Comparison of ENCODE assay signal across 11 cellular contexts in the genomic region with DNA sequence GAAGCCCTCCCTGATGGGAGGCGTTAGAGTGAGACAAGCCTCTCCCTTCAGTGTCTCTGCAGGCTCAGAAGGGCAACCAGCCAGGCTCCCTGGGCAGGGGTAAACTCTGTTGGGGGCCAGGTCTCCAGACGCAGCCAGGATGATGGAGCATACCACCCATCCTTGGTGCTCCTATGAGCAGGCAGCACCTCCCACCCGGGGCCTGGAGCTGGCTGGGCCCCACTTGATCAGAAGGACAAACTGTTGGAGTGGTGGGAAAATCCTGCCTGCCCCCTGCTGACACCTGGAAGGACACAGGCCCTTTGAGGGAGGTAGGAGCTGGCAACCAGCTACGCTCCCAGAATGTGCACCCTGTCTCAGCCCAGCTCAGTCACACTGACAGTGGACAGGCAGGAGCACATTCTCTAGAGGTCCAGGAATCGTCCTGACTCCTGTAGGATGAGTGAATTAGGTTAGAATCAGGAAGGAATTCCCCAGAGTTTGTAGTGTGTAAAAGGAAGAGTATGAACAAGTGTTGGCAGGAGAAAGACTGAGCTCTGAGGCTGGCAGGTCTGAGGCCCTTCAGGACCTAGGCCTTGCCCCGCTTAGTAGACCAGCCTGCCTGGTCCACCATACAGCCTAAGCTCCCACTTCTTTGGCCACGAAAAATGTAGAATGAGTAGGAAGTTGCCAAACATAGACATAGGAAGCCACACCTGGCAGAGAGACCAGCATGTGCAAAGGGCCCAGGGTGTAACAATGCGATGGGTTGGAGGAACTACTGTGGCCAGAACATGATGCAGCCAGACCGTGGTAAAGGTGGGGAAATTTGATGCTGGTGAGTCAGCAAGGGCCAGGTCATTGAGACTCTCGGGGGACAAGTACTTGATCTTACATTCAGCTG. TPM values are rescaled to one million over a fixed set of nuclear protein-coding genes. Genes with fewer than 3 reads are reported as not detected.
DNase-seq lines count a peak whose midpoint lies in the region; TF ChIP-seq lines count a peak whose summit lies in the region.
"Had no signal": no experiment of that assay in that cellular context is flagged by ENCODE, and none has a peak within 500 bp of the region (broad histone marks: within the 10 kb centered on the region; RNA-seq: fewer than 3 reads in every experiment).

No MANE protein-coding gene starts in this region.

- DNase-seq in HFFc6 = no peak
- no peak for DNase-seq in chondrocyte (ENCODE audit: low spot score)
- no peak for DNase-seq in nephron progenitor cell
- no peak for DNase-seq in midbrain (lab: John Stamatoyannopoulos, UW)
- DNase-seq in GM19240 (ENCODE audit: insufficient read length, low spot score) = no peak
- DNase-seq in SK-N-DZ (ENCODE audit: low spot score) = no peak
- DNase-seq in NCI-H748 (lab: John Stamatoyannopoulos, UW; ENCODE audit: unreplicated experiment) = no peak
- DNase-seq: DMS79, OCI-M1, ovary had no signal

- no peaks in the 10 kb centered on the region for H3K36me3 ChIP-seq in BLaER1 treated with 17β-estradiol and CSF1 and Interleukin-3, amounts not matched to agents 10 nM and 100 nM
- H3K36me3 ChIP-seq: ovary had no signal

- no peaks in the 10 kb centered on the region for H3K27me3 ChIP-seq in BLaER1 treated with 17β-estradiol and CSF1 and Interleukin-3, amounts not matched to agents 10 nM and 100 nM
- H3K27me3 ChIP-seq: ovary had no signal

- peaks cover 47 to 75% (median 63%) of the 10 kb centered on the region in 10 experiments for H3K4me1 ChIP-seq in BLaER1 treated with 17β-estradiol and CSF1 and Interleukin-3, amounts not matched to agents 10 nM and 100 nM

- H3K9me3 Mint-ChIP-seq in HFFc6 (no peaks in the 10 kb centered on the region), chondrocyte (ENCODE audit: low read depth) (no peaks in the 10 kb centered on the region), nephron progenitor cell (no peaks in the 10 kb centered on the region)

- H3K4me1 Mint-ChIP-seq in HFFc6 (ENCODE audit: low read depth) (peaks cover 97% of the 10 kb centered on the region), chondrocyte (ENCODE audit: low read depth) (peaks cover 94% of the 10 kb centered on the region), nephron progenitor cell (peaks cover 98% of the 10 kb centered on the region)

- peaks cover 31% of the 10 kb centered on the region for H3K36me3 Mint-ChIP-seq in HFFc6 (ENCODE audit: low read depth)
- H3K36me3 Mint-ChIP-seq in chondrocyte (ENCODE audit: low read depth) = peaks cover 4% of the 10 kb centered on the region
- peaks cover 8% of the 10 kb centered on the region for H3K36me3 Mint-ChIP-seq in nephron progenitor cell (ENCODE audit: low read depth)

- H3K27ac Mint-ChIP-seq in HFFc6 = peak overlapping the region; percentile 73
- H3K27ac Mint-ChIP-seq in chondrocyte (ENCODE audit: unreplicated experiment) = peak overlapping the region; percentile 77
- peak overlapping the region; percentile 68 for H3K27ac Mint-ChIP-seq in nephron progenitor cell

- no peaks in the 10 kb centered on the region for H3K9me3 ChIP-seq in BLaER1 treated with 17β-estradiol and CSF1 and Interleukin-3, amounts not matched to agents 10 nM and 100 nM (replicated peaks in 1 of 11)
- H3K9me3 ChIP-seq: ovary had no signal

- H3K4me3 ChIP-seq in BLaER1 treated with 17β-estradiol and CSF1 and Interleukin-3, amounts not matched to agents 10 nM and 100 nM = no peak overlapping the region
- H3K4me3 ChIP-seq: ovary had no signal

- no peak overlapping the region for H3K27ac ChIP-seq in BLaER1 treated with 17β-estradiol and CSF1 and Interleukin-3, amounts not matched to agents 10 nM and 100 nM
- H3K27ac ChIP-seq: ovary had no signal

- no peak overlapping the region for H3K9ac ChIP-seq in BLaER1 treated with 17β-estradiol and CSF1 and Interleukin-3, amounts not matched to agents 10 nM and 100 nM

- H3K4me3 Mint-ChIP-seq in HFFc6 = peak overlapping the region; percentile 40
- no peak overlapping the region for H3K4me3 Mint-ChIP-seq in chondrocyte (ENCODE audit: unreplicated experiment)
- peak overlapping the region; percentile 5 for H3K4me3 Mint-ChIP-seq in nephron progenitor cell

- H4K20me1 ChIP-seq in BLaER1 treated with 17β-estradiol and CSF1 and Interleukin-3, amounts not matched to agents 10 nM and 100 nM = peaks cover 0 to 3% (median 0%) of the 10 kb centered on the region in 11 experiments; a peak in 1 of 22 replicates

- peak overlapping the region; percentile 0 to 67 (median 20); a peak in 15 of 22 replicates for H3K4me2 ChIP-seq in BLaER1 treated with 17β-estradiol and CSF1 and Interleukin-3, amounts not matched to agents 10 nM and 100 nM

- peaks cover 3% of the 10 kb centered on the region for H3K27me3 Mint-ChIP-seq in HFFc6 (ENCODE audit: insufficient read depth)
- H3K27me3 Mint-ChIP-seq in chondrocyte (ENCODE audit: low read depth) = no peaks in the 10 kb centered on the region
- peaks cover 2% of the 10 kb centered on the region for H3K27me3 Mint-ChIP-seq in nephron progenitor cell (ENCODE audit: low read depth, poor library complexity)

- TF ChIP-seq CTCF in HFFc6 (IDR thresholded peaks at IDR 0.05) = no peak
- TF ChIP-seq CTCF in chondrocyte (IDR thresholded peaks at IDR 0.05) = peak; percentile 10
- no peak for TF ChIP-seq CTCF in nephron progenitor cell (IDR thresholded peaks at IDR 0.05)

RNA-seq across cellular contexts. Expression of a gene that starts 19.1 kb away (rescaled TPM):
- total RNA-seq in HFFc6 (2021; fragmentation: NEBNext Ultra II Directional; extraction: Animal tissue kit (Norgen Biotek cat#: 25700)) = 100 to 1,000 TPM in 2 of 6 experiments, 10 to 100 TPM in 4; 84.6 to 112 (median 92.1) TPM
- total RNA-seq in chondrocyte = 82.4 to 114 TPM (median 113 TPM) in 3 replicates
- polyA plus RNA-seq in SK-N-DZ (2014; cell fraction: cytosol; rRNA removed) = 10.9 and 15.1 TPM in 2 replicates
- polyA plus RNA-seq in SK-N-DZ (2014; cell fraction: nucleus; rRNA removed) = 97.3 and 116 TPM in 2 replicates

RNA-seq across cellular contexts. Expression of a gene that starts 49.0 kb away (rescaled TPM):
- 1 to 10 TPM; 6.2 to 7.7 (median 7.0) TPM for total RNA-seq in HFFc6 (2021; fragmentation: NEBNext Ultra II Directional; extraction: Animal tissue kit (Norgen Biotek cat#: 25700))
- 3.5 to 4.5 TPM (median 3.5 TPM) in 3 replicates for total RNA-seq in chondrocyte
- 14.9 and 15.9 TPM in 2 replicates for polyA plus RNA-seq in SK-N-DZ (2014; cell fraction: cytosol; rRNA removed)
- polyA plus RNA-seq in SK-N-DZ (2014; cell fraction: nucleus; rRNA removed) = 39.1 and 40.6 TPM in 2 replicates

RNA-seq across cellular contexts. Expression of a gene that starts 55.0 kb away (rescaled TPM):
- 1 to 10 TPM in 4 of 6 experiments, under 1 TPM in 2; 0.54 to 2.4 (median 1.9) TPM for total RNA-seq in HFFc6 (2021; fragmentation: NEBNext Ultra II Directional; extraction: Animal tissue kit (Norgen Biotek cat#: 25700))
- 0.20 TPM in 1 of 3 replicates, not detected in the others for total RNA-seq in chondrocyte
- 0.16 and 2.5 TPM in 2 replicates for polyA plus RNA-seq in SK-N-DZ (2014; cell fraction: cytosol; rRNA removed)
- polyA plus RNA-seq in SK-N-DZ (2014; cell fraction: nucleus; rRNA removed) = 0.25 TPM in 1 of 2 replicates, not detected in the other
